Comparison of ENCODE assay signal across 11 cellular contexts in genomic region chr5:140550147-140551079, GRCh38. TPM values are rescaled to one million over a fixed set of nuclear protein-coding genes. Genes with fewer than 3 reads are reported as not detected.
DNase-seq lines count a peak whose midpoint lies in the region; ATAC-seq and TF ChIP-seq lines count a peak whose summit lies in the region.
"Had no signal": no experiment of that assay in that cellular context is flagged by ENCODE, and none has a peak within 500 bp of the region (broad histone marks: within the 10 kb centered on the region; RNA-seq: fewer than 3 reads in every experiment).

No MANE protein-coding gene starts in this region.

- peaks cover 65% of the 10 kb centered on the region for H3K4me1 Mint-ChIP-seq in chondrocyte (ENCODE audit: low read depth)
- peaks cover 57% of the 10 kb centered on the region for H3K4me1 Mint-ChIP-seq in nephron

- H3K9me3 Mint-ChIP-seq in chondrocyte (ENCODE audit: low read depth) = no peaks in the 10 kb centered on the region
- H3K9me3 Mint-ChIP-seq in nephron = no peaks in the 10 kb centered on the region

- peaks cover 74% of the 10 kb centered on the region for H3K4me1 ChIP-seq in left ventricle myocardium inferior

- no peak for DNase-seq in left ventricle myocardium inferior
- DNase-seq in cardiac septum (ENCODE audit: low spot score) = no peak
- no peak for DNase-seq in chondrocyte (ENCODE audit: low spot score)
- no peak for DNase-seq in SIG-M5 treated with dmso at 0.1 percent for 504 hours (lab: John Stamatoyannopoulos, UW; ENCODE audit: unreplicated experiment)
- DNase-seq in amniotic stem cell (lab: John Stamatoyannopoulos, UW) = no peak
- no peak for DNase-seq in NCI-H748 treated with DMSO at 0.1 percent for 48 hours (lab: John Stamatoyannopoulos, UW)
- DNase-seq: activated T-cell treated with anti-CD3 and anti-CD28 coated beads for 4 hours, COR-L47, IMR-90 had no signal

- no peak for TF ChIP-seq CTCF in left ventricle myocardium inferior (IDR thresholded peaks at IDR 0.05; ENCODE audit: borderline replicate concordance)
- no peak for TF ChIP-seq CTCF in chondrocyte (IDR thresholded peaks at IDR 0.05)
- TF ChIP-seq CTCF in nephron (IDR thresholded peaks at IDR 0.05; ENCODE audit: unreplicated experiment in 3 of 3) = no peak

- no peak overlapping the region for H3K4me3 ChIP-seq in left ventricle myocardium inferior

- H3K27ac Mint-ChIP-seq in chondrocyte (ENCODE audit: unreplicated experiment) (peak overlapping the region; percentile 97), nephron (peak overlapping the region in 2 of 3 experiments; percentile 58 to 85)

- peaks cover 39% of the 10 kb centered on the region for H3K36me3 ChIP-seq in left ventricle myocardium inferior

- intact Hi-C loops in left ventricle myocardium inferior (cut with micrococcal nuclease) (no loop called here), cardiac septum (cut with DNase I) (no loop called here)

- H3K36me3 Mint-ChIP-seq in chondrocyte (ENCODE audit: low read depth) (peaks cover 16% of the 10 kb centered on the region), nephron (ENCODE audit: low read depth) (peaks cover 47% of the 10 kb centered on the region)

- H3K27ac ChIP-seq in left ventricle myocardium inferior (replicated peaks) = peak overlapping the region; percentile 97

- ATAC-seq in GM21619 (IDR thresholded peaks at IDR 0.05; ENCODE audit: unreplicated experiment) = no peak

- no peaks in the 10 kb centered on the region for H3K27me3 Mint-ChIP-seq in chondrocyte (ENCODE audit: low read depth)
- no peaks in the 10 kb centered on the region for H3K27me3 Mint-ChIP-seq in nephron (ENCODE audit: low read depth)

- no peaks in the 10 kb centered on the region for H3K9me3 ChIP-seq in left ventricle myocardium inferior (replicated peaks)

- H3K4me3 Mint-ChIP-seq in chondrocyte (ENCODE audit: unreplicated experiment) = no peak overlapping the region
- H3K4me3 Mint-ChIP-seq in nephron = peak overlapping the region in 1 of 3 experiments; percentile 24

- no peaks in the 10 kb centered on the region for H3K27me3 ChIP-seq in left ventricle myocardium inferior (ENCODE audit: low read depth)

RNA-seq across cellular contexts. Expression of gene EIF4EBP3, which starts 3.0 kb away (rescaled TPM):
- 13.1 TPM for total RNA-seq in left ventricle myocardium inferior
- 20.6 TPM for total RNA-seq in cardiac septum
- total RNA-seq in chondrocyte = 5.6 to 6.2 TPM (median 6.0 TPM) in 3 replicates

RNA-seq across cellular contexts. Expression of gene SRA1, which starts 6.9 kb away (rescaled TPM):
- total RNA-seq in left ventricle myocardium inferior (28.6 TPM), cardiac septum (31.8 TPM), chondrocyte (46.5 to 50.4 TPM (median 50.3 TPM) in 3 replicates)

RNA-seq across cellular contexts. Expression of gene APBB3, which starts 14.0 kb away (rescaled TPM):
- total RNA-seq in left ventricle myocardium inferior (12.1 TPM), cardiac septum (18.4 TPM), chondrocyte (39.0 to 47.0 TPM (median 42.3 TPM) in 3 replicates)

RNA-seq across cellular contexts. Expression of gene SLC35A4, which starts 14.2 kb away (rescaled TPM):
- 73.1 TPM for total RNA-seq in left ventricle myocardium inferior
- 81.8 TPM for total RNA-seq in cardiac septum
- 74.3 to 99.4 TPM (median 79.2 TPM) in 3 replicates for total RNA-seq in chondrocyte
